In the genomic region with DNA sequence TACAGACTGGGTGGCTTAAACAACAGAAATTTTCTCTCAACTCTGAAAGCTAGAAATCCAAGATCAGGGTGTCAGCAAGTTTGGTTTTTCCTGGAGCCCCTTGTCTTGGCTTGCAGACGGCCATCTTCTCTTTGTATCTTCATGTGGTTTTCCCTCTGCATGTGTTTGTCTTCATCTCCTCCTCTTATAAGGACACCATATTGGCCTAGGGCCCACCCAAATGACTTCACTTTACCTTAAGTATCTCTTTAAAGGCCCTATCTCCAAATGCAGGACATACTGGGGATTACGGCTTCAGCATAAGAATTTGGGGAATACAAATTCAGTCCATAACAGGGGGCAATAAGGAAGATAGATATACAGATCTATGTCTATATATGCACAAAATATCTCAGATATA, we compare ENCODE assay signal across 28 cellular contexts.
"Had no signal": no experiment of that assay in that cellular context is flagged by ENCODE, and none has a peak within 500 bp of the region (broad histone marks: within the 10 kb centered on the region; RNA-seq: fewer than 3 reads in every experiment).

No MANE protein-coding gene starts in this region.

- H3K27ac ChIP-seq: epithelial cell of prostate, gastrocnemius medialis, lower lobe of right lung, ovary, psoas muscle, sigmoid colon, thoracic aorta, tibial nerve, upper lobe of left lung had no signal

- FAIRE-seq: colon, keratinocyte, urothelium cell line had no signal

- H3K9me3 ChIP-seq: gastrocnemius medialis, lower lobe of right lung, psoas muscle, upper lobe of left lung had no signal

- H3K4me1 Mint-ChIP-seq: memory B cell; naive thymus-derived CD4-positive, alpha-beta T cell; nephron had no signal

- ATAC-seq: esophagus mucosa; gastrocnemius medialis; left ventricle myocardium superior; lower lobe of right lung; naive thymus-derived CD4-positive, alpha-beta T cell; psoas muscle; right cardiac atrium; stimulated activated naive B cell treated with anti-CD40 and anti-IgM and Interleukin-4, amounts not matched to agents 10 μg/mL and 1 μg/mL and 100 μg/mL, for 72 hours had no signal

- H3K27me3 Mint-ChIP-seq: dendritic cell treated with granulocyte-macrophage colony-stimulating factor and Interleukin-4, amounts not matched to agents 40 ng/mL and 50 ng/mL, for 4 days; stimulated activated naive CD8-positive, alpha-beta T cell treated with anti-CD3 and anti-CD28 coated beads, Interleukin-15, Interleukin-2, amounts not matched to agents 100 ng/mL and 50 ng/mL, for 24 hours had no signal

- H3K36me3 ChIP-seq: gastrocnemius medialis, lower lobe of right lung, ovary, sigmoid colon, thoracic aorta, tibial nerve, upper lobe of left lung had no signal

- H3K4me3 ChIP-seq: gastrocnemius medialis, lower lobe of right lung, ovary, psoas muscle, sigmoid colon, thoracic aorta, tibial nerve, upper lobe of left lung had no signal

- H3K4me1 ChIP-seq: gastrocnemius medialis, lower lobe of right lung, psoas muscle, tibial nerve, upper lobe of left lung had no signal

- H3K27ac Mint-ChIP-seq: dendritic cell treated with granulocyte-macrophage colony-stimulating factor and Interleukin-4, amounts not matched to agents 40 ng/mL and 50 ng/mL, for 4 days; endodermal cell; memory B cell; naive thymus-derived CD4-positive, alpha-beta T cell; nephron; stimulated activated naive B cell treated with anti-CD40 and anti-IgM and Interleukin-4, amounts not matched to agents 10 μg/mL and 1 μg/mL and 100 μg/mL, for 72 hours; stimulated activated naive CD8-positive, alpha-beta T cell treated with anti-CD3 and anti-CD28 coated beads, Interleukin-15, Interleukin-2, amounts not matched to agents 100 ng/mL and 50 ng/mL, for 24 hours had no signal

- DNase-seq: effector CD8-positive, alpha-beta T cell; endodermal cell; foreskin fibroblast; gastrocnemius medialis; head of caudate nucleus; left ventricle myocardium superior; lower lobe of right lung; midbrain; naive thymus-derived CD4-positive, alpha-beta T cell; occipital lobe; ovary; posterior cingulate gyrus; psoas muscle; right cardiac atrium; sigmoid colon; stimulated activated naive B cell treated with anti-CD40 and anti-IgM and Interleukin-4, amounts not matched to agents 10 μg/mL and 1 μg/mL and 100 μg/mL, for 72 hours; upper lobe of left lung had no signal

- H3K36me3 Mint-ChIP-seq: naive thymus-derived CD4-positive, alpha-beta T cell had no signal

- H3K4me3 Mint-ChIP-seq: dendritic cell treated with granulocyte-macrophage colony-stimulating factor and Interleukin-4, amounts not matched to agents 40 ng/mL and 50 ng/mL, for 4 days; endodermal cell; memory B cell; naive thymus-derived CD4-positive, alpha-beta T cell; nephron; stimulated activated naive B cell treated with anti-CD40 and anti-IgM and Interleukin-4, amounts not matched to agents 10 μg/mL and 1 μg/mL and 100 μg/mL, for 72 hours; stimulated activated naive CD8-positive, alpha-beta T cell treated with anti-CD3 and anti-CD28 coated beads, Interleukin-15, Interleukin-2, amounts not matched to agents 100 ng/mL and 50 ng/mL, for 24 hours had no signal

- H3K27me3 ChIP-seq: gastrocnemius medialis, ovary, sigmoid colon, tibial nerve, upper lobe of left lung had no signal
